9 cellular contexts compared by ENCODE assay signal in genomic region chr22:27670701-27671412, GRCh38.
DNase-seq lines count a peak whose midpoint lies in the region; ATAC-seq, FAIRE-seq and TF ChIP-seq lines count a peak whose summit lies in the region.
"Had no signal": no experiment of that assay in that cellular context is flagged by ENCODE, and none has a peak within 500 bp of the region (broad histone marks: within the 10 kb centered on the region; RNA-seq: fewer than 3 reads in every experiment).

No MANE protein-coding gene starts in this region.

- H3K56ac ChIP-seq in IMR-90 (ENCODE audit: extremely low read depth, insufficient read depth, low read length), result no peak overlapping the region

- no peak overlapping the region for H4K91ac ChIP-seq in IMR-90 (ENCODE audit: insufficient read depth, low read depth, low read length)

- H4K5ac ChIP-seq in IMR-90 (ENCODE audit: low read depth, low read length), result no peak overlapping the region

- H3K4me1 ChIP-seq in IMR-90 (ENCODE audit: control insufficient read depth, insufficient read depth, low read length) (peaks cover 4% of the 10 kb centered on the region; the same call in 1 of the 2 replicates), HepG2 (ENCODE audit: insufficient read depth, low read length) (peaks cover 64% of the 10 kb centered on the region), upper lobe of right lung (no peaks in the 10 kb centered on the region)

- no peaks in the 10 kb centered on the region for H3K27me3 Mint-ChIP-seq in dendritic cell treated with granulocyte-macrophage colony-stimulating factor and Interleukin-4, amounts not matched to agents 40 ng/mL and 50 ng/mL, for 4 days
- peaks cover 20% of the 10 kb centered on the region for H3K27me3 Mint-ChIP-seq in activated CD4-positive, alpha-beta T cell treated with anti-CD3 and anti-CD28 coated beads for 36 hours

- H2AFZ ChIP-seq in IMR-90 (replicated peaks; ENCODE audit: low read length, poor library complexity), result peak overlapping the region; percentile 35
- H2AFZ ChIP-seq in HepG2 (ENCODE audit: low read length), result no peak overlapping the region

- H3K27me3 ChIP-seq in IMR-90 (ENCODE audit: control insufficient read depth, insufficient read depth, low read length) (peaks cover 22% of the 10 kb centered on the region), HepG2 (ENCODE audit: control insufficient read depth in 1 of 2, insufficient read depth in 2 of 2, low read length in 2 of 2) (no peaks in the 10 kb centered on the region), upper lobe of right lung (no peaks in the 10 kb centered on the region)
- H3K27me3 ChIP-seq: colonic mucosa had no signal

- H3K18ac ChIP-seq in IMR-90 (ENCODE audit: low read depth, low read length), result no peak overlapping the region

- TF ChIP-seq RAD21 in IMR-90 (IDR thresholded peaks at IDR 0.05; ENCODE audit: low read length) (no peak), HepG2 (CRISPR knock-in tag; IDR thresholded peaks at IDR 0.05) (no peak)

- H2BK15ac ChIP-seq in IMR-90 (ENCODE audit: low read depth, low read length), result no peak overlapping the region

- H2AK5ac ChIP-seq in IMR-90 (ENCODE audit: low read depth, low read length), result no peak overlapping the region

- POLR2A ChIA-PET in IMR-90 (lab: Charles Lee; ENCODE audit: unreplicated experiment), result interaction anchor here (0.7 kb wide), 1 partner anchor 160 kb away, joined by 3 read pairs; no protein-coding TSS in a partner anchor
- POLR2A ChIA-PET in HepG2 (lab: Yijun Ruan, JAX), result interaction anchor here (0.6 to 1.4 kb wide), 8 partner anchors 10 to 182 kb away, joined by 3 to 5 read pairs (median 4); no protein-coding TSS in a partner anchor
- POLR2A ChIA-PET in activated CD4-positive, alpha-beta T cell treated with anti-CD3 and anti-CD28 coated beads for 36 hours (lab: Charles Lee), result no interaction called here

- H3K4me3 ChIP-seq in IMR-90 (ENCODE audit: insufficient read depth, low read depth, low read length), result no peak overlapping the region
- H3K4me3 ChIP-seq in HepG2 (replicated peaks in 1 of 3; ENCODE audit: insufficient read depth in 1 of 3, low read depth in 2 of 3, low read length in 3 of 3), result peak overlapping the region; percentile 3 to 58 (median 32); a peak in 4 of 6 replicates
- no peak overlapping the region for H3K4me3 ChIP-seq in upper lobe of right lung
- H3K4me3 ChIP-seq: colonic mucosa had no signal

- ATAC-seq in IMR-90 (ENCODE audit: low read depth) (no peak), HepG2 (peak; percentile 86), upper lobe of right lung (peak; percentile 37), GM18867 (IDR thresholded peaks at IDR 0.05; ENCODE audit: unreplicated experiment) (no peak), GM21737 (IDR thresholded peaks at IDR 0.05; ENCODE audit: unreplicated experiment) (no peak)
- no peak for ATAC-seq in activated CD4-positive, alpha-beta T cell treated with anti-CD3 and anti-CD28 coated beads for 36 hours

- H3K4me2 ChIP-seq in IMR-90 (ENCODE audit: low read depth, low read length), result no peak overlapping the region
- peak overlapping the region; percentile 80 for H3K4me2 ChIP-seq in HepG2 (ENCODE audit: low read depth, low read length)

- H3K9me3 Mint-ChIP-seq in dendritic cell treated with granulocyte-macrophage colony-stimulating factor and Interleukin-4, amounts not matched to agents 40 ng/mL and 50 ng/mL, for 4 days, result peaks cover 9% of the 10 kb centered on the region
- H3K9me3 Mint-ChIP-seq in activated CD4-positive, alpha-beta T cell treated with anti-CD3 and anti-CD28 coated beads for 36 hours (ENCODE audit: low read depth), result peaks cover 2% of the 10 kb centered on the region

- no peak overlapping the region for H3K9ac ChIP-seq in IMR-90 (ENCODE audit: low read depth, low read length)
- peak overlapping the region; percentile 84 for H3K9ac ChIP-seq in HepG2 (ENCODE audit: insufficient read depth, low read depth, low read length)

- 0 out of 2 replicates have a peak, but pooled peaks cover 6% of the 10 kb centered on the region for H3K9me1 ChIP-seq in IMR-90 (ENCODE audit: insufficient read depth, low read length)

- no peak overlapping the region for H3K23ac ChIP-seq in IMR-90 (ENCODE audit: low read depth, low read length)

- in situ Hi-C loops in IMR-90 (cut with MboI; ENCODE audit: low sequenced_read_pairs), result no loop called here
- in situ Hi-C loops in HepG2 (cut with HindIII; ENCODE audit: extremely low pct_ligation_motif_present, low pct_unique_long_range_greater_than_20kb), result no loop called here

- intact Hi-C loops in IMR-90 (cut with micrococcal nuclease) (no loop called here), HepG2 (cut with micrococcal nuclease; ENCODE audit: unreplicated experiment) (no loop called here), upper lobe of right lung (cut with DNase I) (no loop called here)
- intact Hi-C loops in dendritic cell treated with granulocyte-macrophage colony-stimulating factor and Interleukin-4, amounts not matched to agents 40 ng/mL and 50 ng/mL, for 4 days (cut with micrococcal nuclease), result no loop called here
- intact Hi-C loops in activated CD4-positive, alpha-beta T cell treated with anti-CD3 and anti-CD28 coated beads for 36 hours (cut with DNase I, micrococcal nuclease), result no loop called here

- H3K9me3 ChIP-seq in IMR-90 (ENCODE audit: control insufficient read depth, insufficient read depth, low read length) (peaks cover 3% of the 10 kb centered on the region), HepG2 (ENCODE audit: low read length) (peaks cover 4% of the 10 kb centered on the region; the same call in 1 of the 2 replicates), upper lobe of right lung (no peaks in the 10 kb centered on the region)
- H3K9me3 ChIP-seq: colonic mucosa had no signal

- H2BK5ac ChIP-seq in IMR-90 (ENCODE audit: low read depth, low read length, poor library complexity, severe bottlenecking), result no peak overlapping the region

- no peak overlapping the region for H2AK9ac ChIP-seq in IMR-90 (replicated peaks; ENCODE audit: low read depth, low read length, poor library complexity)

- H3K4me1 Mint-ChIP-seq in dendritic cell treated with granulocyte-macrophage colony-stimulating factor and Interleukin-4, amounts not matched to agents 40 ng/mL and 50 ng/mL, for 4 days (ENCODE audit: low read depth), result peaks cover 47% of the 10 kb centered on the region
- no peaks in the 10 kb centered on the region for H3K4me1 Mint-ChIP-seq in activated CD4-positive, alpha-beta T cell treated with anti-CD3 and anti-CD28 coated beads for 36 hours

- no peaks in the 10 kb centered on the region for H3K36me3 Mint-ChIP-seq in dendritic cell treated with granulocyte-macrophage colony-stimulating factor and Interleukin-4, amounts not matched to agents 40 ng/mL and 50 ng/mL, for 4 days (ENCODE audit: low read depth)
- H3K36me3 Mint-ChIP-seq in activated CD4-positive, alpha-beta T cell treated with anti-CD3 and anti-CD28 coated beads for 36 hours (ENCODE audit: low read depth), result peaks cover 3% of the 10 kb centered on the region
- H3K36me3 Mint-ChIP-seq: IgD-negative memory B cell had no signal

- peak overlapping the region in 1 of 2 experiments; percentile 55; a peak in 1 of 4 replicates for H4K8ac ChIP-seq in IMR-90 (ENCODE audit: low read depth in 2 of 2, low read length in 2 of 2)

- peak overlapping the region; percentile 26 for H3K27ac Mint-ChIP-seq in dendritic cell treated with granulocyte-macrophage colony-stimulating factor and Interleukin-4, amounts not matched to agents 40 ng/mL and 50 ng/mL, for 4 days
- no peak overlapping the region for H3K27ac Mint-ChIP-seq in activated CD4-positive, alpha-beta T cell treated with anti-CD3 and anti-CD28 coated beads for 36 hours
- H3K27ac Mint-ChIP-seq: IgD-negative memory B cell had no signal

- CTCF ChIA-PET in IMR-90 (lab: Yijun Ruan, JAX), result no interaction called here
- CTCF ChIA-PET in HepG2 (lab: Yijun Ruan, JAX; ENCODE audit: low intra/inter-chr PET ratio, low total read pairs), result no interaction called here
- CTCF ChIA-PET in activated CD4-positive, alpha-beta T cell treated with anti-CD3 and anti-CD28 coated beads for 36 hours (lab: Charles Lee), result no interaction called here

- WGBS in IMR-90 (ENCODE audit: extremely low coverage in 2 of 2, insufficient read length in 1 of 2), 2 experiments, result 80% methylated on average over 1 of the region's 16 CpGs; no CpG with 5 or more reads in 1 of the 2 experiments
- WGBS in HepG2 (ENCODE audit: low lambda C conversion rate), result 7% methylated on average over 6 of the region's 16 CpGs

- no peak overlapping the region for H3K4ac ChIP-seq in IMR-90 (ENCODE audit: low read depth, low read length)

- TF ChIP-seq CTCF in IMR-90 (conservative IDR thresholded peaks at IDR 0.05; ENCODE audit: low read depth, low read length), result no peak
- no peak for TF ChIP-seq CTCF in HepG2 (CRISPR knock-in tag; IDR thresholded peaks at IDR 0.05)
- TF ChIP-seq CTCF in upper lobe of right lung (IDR thresholded peaks at IDR 0.05), result no peak

- no peak overlapping the region for H3K27ac ChIP-seq in IMR-90 (ENCODE audit: insufficient read depth, low read length)
- H3K27ac ChIP-seq in HepG2 (ENCODE audit: extremely low read length, insufficient read depth, low read length), result peak overlapping the region; percentile 92
- H3K27ac ChIP-seq in upper lobe of right lung, result no peak overlapping the region
- H3K27ac ChIP-seq: colonic mucosa had no signal

- H2BK120ac ChIP-seq in IMR-90 (ENCODE audit: low read depth, low read length), result no peak overlapping the region

- dilution Hi-C loops in IMR-90 (cut with HindIII; ENCODE audit: low sequenced_read_pairs, unreplicated experiment), result no loop called here

- no peaks in the 10 kb centered on the region for H3K36me3 ChIP-seq in IMR-90 (ENCODE audit: control insufficient read depth, insufficient read depth, low read length)
- H3K36me3 ChIP-seq in HepG2 (replicated peaks in 1 of 2; ENCODE audit: control insufficient read depth in 1 of 2, insufficient read depth in 2 of 2, low read length in 2 of 2), result no peaks in the 10 kb centered on the region
- no peaks in the 10 kb centered on the region for H3K36me3 ChIP-seq in upper lobe of right lung
- H3K36me3 ChIP-seq: colonic mucosa had no signal

- TF ChIP-seq POLR2A in IMR-90 (IDR thresholded peaks at IDR 0.05; ENCODE audit: low read depth, low read length) (no peak), HepG2 (IDR thresholded peaks at IDR 0.05; ENCODE audit: insufficient read depth in 1 of 2, low read depth in 2 of 2, low read length in 2 of 2) (peak; percentile 36 to 42; a peak in 2 of 4 replicates)

- DNase-seq in IMR-90 (no peak), HepG2 (ENCODE audit: low spot score) (peak; percentile 96), upper lobe of right lung (no peak)
- DNase-seq in activated CD4-positive, alpha-beta T cell treated with anti-CD3 and anti-CD28 coated beads for 36 hours, result no peak
- DNase-seq: colonic mucosa had no signal

- no peak overlapping the region for H3K4me3 Mint-ChIP-seq in dendritic cell treated with granulocyte-macrophage colony-stimulating factor and Interleukin-4, amounts not matched to agents 40 ng/mL and 50 ng/mL, for 4 days
- H3K4me3 Mint-ChIP-seq in activated CD4-positive, alpha-beta T cell treated with anti-CD3 and anti-CD28 coated beads for 36 hours, result no peak overlapping the region

- no peaks in the 10 kb centered on the region for H3K79me1 ChIP-seq in IMR-90 (ENCODE audit: low read depth in 1 of 2, low read length in 2 of 2)

- no peak for FAIRE-seq in HepG2 (lab: Jason Lieb, UNC)

- H4K20me1 ChIP-seq in IMR-90 (ENCODE audit: insufficient read depth, low read length), result no peaks in the 10 kb centered on the region
- no peaks in the 10 kb centered on the region for H4K20me1 ChIP-seq in HepG2 (ENCODE audit: insufficient read depth, low read length)

- no peak overlapping the region for H3K14ac ChIP-seq in IMR-90 (replicated peaks; ENCODE audit: low read depth, low read length)

- no peak overlapping the region for H2BK20ac ChIP-seq in IMR-90 (ENCODE audit: low read depth, low read length)

- TF ChIP-seq EP300 in HepG2 (IDR thresholded peaks at IDR 0.05; ENCODE audit: low read depth in 2 of 2, low read length in 2 of 2), result peak in 1 of 2 experiments; percentile 71; a peak in 2 of 4 replicates
- TF ChIP-seq EP300 in HepG2 (CRISPR knock-in tag; IDR thresholded peaks at IDR 0.05; ENCODE audit: borderline replicate concordance), result no peak

- H3K79me2 ChIP-seq in HepG2 (ENCODE audit: insufficient read depth, low read length), result no peaks in the 10 kb centered on the region

- BruUV-seq in IMR-90 (replicated peaks; lab: Mats Ljungman, UMichigan), result no TSS peak
- BruUV-seq in HepG2 (replicated peaks; lab: Mats Ljungman, UMichigan), result TSS peak; percentile 98

Comparison
In these comparisons a context has a peak if more than half of its experiments do, and no peak if none do; other contexts are left out.
1. ATAC-seq: peak in HepG2 (single experiment) and upper lobe of right lung (single experiment); none in IMR-90 (single experiment), GM18867 (single experiment), activated CD4-positive, alpha-beta T cell treated with anti-CD3 and anti-CD28 coated beads for 36 hours (single experiment) and GM21737 (single experiment).
2. H3K4me3 ChIP-seq: peak in HepG2 (3 of 3); none in IMR-90 (single experiment) and upper lobe of right lung (single experiment).